In genomic region chr10:121710207-121710606, GRCh38 we compare ENCODE assay signal across 1 cellular context.
A peak's percentile ranks its signal among the peaks of the same experiment; 100 is the strongest.
TF ChIP-seq lines count a peak whose summit lies in the region.

No MANE protein-coding gene starts in this region.

TF ChIP-seq in SK-N-SH treated with all-trans-retinoic acid at 6 μM for 48 hours, 23 proteins besides CTCF, POLR2A, EP300 and RAD21 (continued from another document):
- TF ChIP-seq PATZ1 (CRISPR knock-in tag; IDR thresholded peaks at IDR 0.05; ENCODE audit: borderline replicate concordance) (peak; percentile 48; the same call in 1 of the 2 replicates), ESRRG (CRISPR knock-in tag; IDR thresholded peaks at IDR 0.05) (no peak), TCF4 (CRISPR knock-in tag; IDR thresholded peaks at IDR 0.05; ENCODE audit: borderline replicate concordance) (0 out of 2 replicates have a peak, but pooled peaks have one; percentile 11), ZC3H10 (CRISPR knock-in tag; IDR thresholded peaks at IDR 0.05) (no peak), ZNF8 (CRISPR knock-in tag; IDR thresholded peaks at IDR 0.05) (0 out of 2 replicates have a peak, but pooled peaks have one; percentile 6), CREB5 (CRISPR knock-in tag; IDR thresholded peaks at IDR 0.05; ENCODE audit: low read depth) (peak; percentile 42; the same call in 1 of the 2 replicates), ZFP3 (CRISPR knock-in tag; IDR thresholded peaks at IDR 0.05) (peak; percentile 36; the same call in 1 of the 2 replicates), BACH2 (CRISPR knock-in tag; IDR thresholded peaks at IDR 0.05; ENCODE audit: borderline replicate concordance) (no peak), GLIS3 (CRISPR knock-in tag; IDR thresholded peaks at IDR 0.05) (no peak), ZNF565 (CRISPR knock-in tag; conservative IDR thresholded peaks at IDR 0.05; ENCODE audit: low read depth) (no peak), RARB (CRISPR knock-in tag; IDR thresholded peaks at IDR 0.05) (no peak), OSR1 (CRISPR knock-in tag; IDR thresholded peaks at IDR 0.05) (no peak), ZNF70 (CRISPR knock-in tag; IDR thresholded peaks at IDR 0.05) (no peak), SNAI2 (CRISPR knock-in tag; IDR thresholded peaks at IDR 0.05) (no peak; the same call in 1 of the 2 replicates), CSDC2 (CRISPR knock-in tag; IDR thresholded peaks at IDR 0.05) (no peak)
- TF ChIP-seq, protein P1, sequence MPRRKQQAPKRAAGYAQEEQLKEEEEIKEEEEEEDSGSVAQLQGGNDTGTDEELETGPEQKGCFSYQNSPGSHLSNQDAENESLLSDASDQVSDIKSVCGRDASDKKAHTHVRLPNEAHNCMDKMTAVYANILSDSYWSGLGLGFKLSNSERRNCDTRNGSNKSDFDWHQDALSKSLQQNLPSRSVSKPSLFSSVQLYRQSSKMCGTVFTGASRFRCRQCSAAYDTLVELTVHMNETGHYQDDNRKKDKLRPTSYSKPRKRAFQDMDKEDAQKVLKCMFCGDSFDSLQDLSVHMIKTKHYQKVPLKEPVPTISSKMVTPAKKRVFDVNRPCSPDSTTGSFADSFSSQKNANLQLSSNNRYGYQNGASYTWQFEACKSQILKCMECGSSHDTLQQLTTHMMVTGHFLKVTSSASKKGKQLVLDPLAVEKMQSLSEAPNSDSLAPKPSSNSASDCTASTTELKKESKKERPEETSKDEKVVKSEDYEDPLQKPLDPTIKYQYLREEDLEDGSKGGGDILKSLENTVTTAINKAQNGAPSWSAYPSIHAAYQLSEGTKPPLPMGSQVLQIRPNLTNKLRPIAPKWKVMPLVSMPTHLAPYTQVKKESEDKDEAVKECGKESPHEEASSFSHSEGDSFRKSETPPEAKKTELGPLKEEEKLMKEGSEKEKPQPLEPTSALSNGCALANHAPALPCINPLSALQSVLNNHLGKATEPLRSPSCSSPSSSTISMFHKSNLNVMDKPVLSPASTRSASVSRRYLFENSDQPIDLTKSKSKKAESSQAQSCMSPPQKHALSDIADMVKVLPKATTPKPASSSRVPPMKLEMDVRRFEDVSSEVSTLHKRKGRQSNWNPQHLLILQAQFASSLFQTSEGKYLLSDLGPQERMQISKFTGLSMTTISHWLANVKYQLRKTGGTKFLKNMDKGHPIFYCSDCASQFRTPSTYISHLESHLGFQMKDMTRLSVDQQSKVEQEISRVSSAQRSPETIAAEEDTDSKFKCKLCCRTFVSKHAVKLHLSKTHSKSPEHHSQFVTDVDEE (CRISPR knock-in tag; IDR thresholded peaks at IDR 0.05), result no peak; the same call in 1 of the 2 replicates
- TF ChIP-seq, protein P2, sequence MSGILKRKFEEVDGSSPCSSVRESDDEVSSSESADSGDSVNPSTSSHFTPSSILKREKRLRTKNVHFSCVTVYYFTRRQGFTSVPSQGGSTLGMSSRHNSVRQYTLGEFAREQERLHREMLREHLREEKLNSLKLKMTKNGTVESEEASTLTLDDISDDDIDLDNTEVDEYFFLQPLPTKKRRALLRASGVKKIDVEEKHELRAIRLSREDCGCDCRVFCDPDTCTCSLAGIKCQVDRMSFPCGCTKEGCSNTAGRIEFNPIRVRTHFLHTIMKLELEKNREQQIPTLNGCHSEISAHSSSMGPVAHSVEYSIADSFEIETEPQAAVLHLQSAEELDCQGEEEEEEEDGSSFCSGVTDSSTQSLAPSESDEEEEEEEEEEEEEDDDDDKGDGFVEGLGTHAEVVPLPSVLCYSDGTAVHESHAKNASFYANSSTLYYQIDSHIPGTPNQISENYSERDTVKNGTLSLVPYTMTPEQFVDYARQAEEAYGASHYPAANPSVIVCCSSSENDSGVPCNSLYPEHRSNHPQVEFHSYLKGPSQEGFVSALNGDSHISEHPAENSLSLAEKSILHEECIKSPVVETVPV (CRISPR knock-in tag; IDR thresholded peaks at IDR 0.05), result no peak
